27 cellular contexts compared by ENCODE assay signal in the genomic region with DNA sequence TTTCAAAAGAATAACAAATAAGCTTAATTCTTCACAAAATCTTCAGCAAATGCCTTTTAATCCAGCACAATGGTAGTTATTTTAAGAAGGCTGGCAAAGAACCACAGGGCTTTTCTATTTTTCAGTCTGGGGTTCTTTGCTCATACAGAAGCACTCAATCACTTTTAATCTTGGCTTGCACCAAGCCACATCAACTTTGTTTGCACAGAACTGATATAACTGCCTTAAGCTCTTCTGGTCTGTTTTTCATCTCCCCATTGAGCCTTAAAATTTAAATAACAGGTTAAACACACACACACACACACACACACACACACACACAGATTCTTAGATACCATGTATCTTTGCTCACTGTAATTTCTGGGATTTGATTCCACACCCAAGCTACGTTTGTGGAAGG.
"Had no signal": no experiment of that assay in that cellular context is flagged by ENCODE, and none has a peak within 500 bp of the region (broad histone marks: within the 10 kb centered on the region; RNA-seq: fewer than 3 reads in every experiment).

No MANE protein-coding gene starts in this region.

- H3K9me3 Mint-ChIP-seq: activated naive CD4-positive, alpha-beta T cell treated with anti-CD3 and anti-CD28 coated beads for 36 hours; activated naive CD4-positive, alpha-beta T cell treated with anti-CD3 and anti-CD28 coated beads, Interleukin-2, amount 50 U/mL, for 24 hours; activated naive CD8-positive, alpha-beta T cell treated with anti-CD3 and anti-CD28 coated beads for 36 hours; activated naive CD8-positive, alpha-beta T cell treated with anti-CD3 and anti-CD28 coated beads, Interleukin-2, amount 50 U/mL, for 24 hours; activated T-cell treated with anti-CD3 and anti-CD28 coated beads, Interleukin-2, amount 50 U/mL, for 24 hours; activated T-helper 17 cell treated with anti-CD3 and anti-CD28 coated beads, Interleukin-2, amount 50 U/mL, for 72 hours had no signal

- H3K4me1 ChIP-seq: adrenal gland, ascending aorta, body of pancreas had no signal

- H3K27ac Mint-ChIP-seq: activated CD4-positive, alpha-beta memory T cell treated with anti-CD3 and anti-CD28 coated beads, Interleukin-2, amount 10 ng/mL, durations not matched to agents 7 days and 5 days; activated CD4-positive, alpha-beta T cell treated with anti-CD3 and anti-CD28 coated beads for 36 hours; activated CD4-positive, alpha-beta T cell treated with anti-CD3 and anti-CD28 coated beads, Interleukin-2, amount 10 ng/mL, durations not matched to agents 24 days and 14 days; activated naive CD4-positive, alpha-beta T cell treated with anti-CD3 and anti-CD28 coated beads for 36 hours; activated naive CD4-positive, alpha-beta T cell treated with anti-CD3 and anti-CD28 coated beads, Interleukin-2, amount 50 U/mL, for 24 hours; activated naive CD8-positive, alpha-beta T cell treated with anti-CD3 and anti-CD28 coated beads for 36 hours; activated naive CD8-positive, alpha-beta T cell treated with anti-CD3 and anti-CD28 coated beads, Interleukin-2, amount 50 U/mL, for 24 hours; activated T-cell treated with anti-CD3 and anti-CD28 coated beads, Interleukin-2, amount 50 U/mL, for 24 hours; activated T-helper 17 cell treated with anti-CD3 and anti-CD28 coated beads, Interleukin-2, amount 50 U/mL, for 72 hours had no signal

- H3K27me3 Mint-ChIP-seq: activated CD4-positive, alpha-beta memory T cell treated with anti-CD3 and anti-CD28 coated beads, Interleukin-2, amount 10 ng/mL, durations not matched to agents 7 days and 5 days; activated naive CD4-positive, alpha-beta T cell treated with anti-CD3 and anti-CD28 coated beads, Interleukin-2, amount 50 U/mL, for 24 hours; activated naive CD8-positive, alpha-beta T cell treated with anti-CD3 and anti-CD28 coated beads for 36 hours; activated T-helper 17 cell treated with anti-CD3 and anti-CD28 coated beads, Interleukin-2, amount 50 U/mL, for 72 hours had no signal

- ATAC-seq: activated CD4-positive, alpha-beta T cell treated with anti-CD3 and anti-CD28 coated beads for 36 hours; activated naive CD8-positive, alpha-beta T cell treated with anti-CD3 and anti-CD28 coated beads, Interleukin-2, amount 50 U/mL, for 24 hours; activated T-helper 17 cell treated with anti-CD3 and anti-CD28 coated beads, Interleukin-2, amount 50 U/mL, for 72 hours; body of pancreas had no signal

- H3K4me3 ChIP-seq: adrenal gland, ascending aorta, body of pancreas, esophagus squamous epithelium had no signal

- H3K4me3 Mint-ChIP-seq: activated CD4-positive, alpha-beta memory T cell treated with anti-CD3 and anti-CD28 coated beads, Interleukin-2, amount 10 ng/mL, durations not matched to agents 7 days and 5 days; activated CD4-positive, alpha-beta T cell treated with anti-CD3 and anti-CD28 coated beads for 36 hours; activated CD4-positive, alpha-beta T cell treated with anti-CD3 and anti-CD28 coated beads, Interleukin-2, amount 10 ng/mL, durations not matched to agents 24 days and 14 days; activated naive CD4-positive, alpha-beta T cell treated with anti-CD3 and anti-CD28 coated beads for 36 hours; activated naive CD4-positive, alpha-beta T cell treated with anti-CD3 and anti-CD28 coated beads, Interleukin-2, amount 50 U/mL, for 24 hours; activated naive CD8-positive, alpha-beta T cell treated with anti-CD3 and anti-CD28 coated beads for 36 hours; activated naive CD8-positive, alpha-beta T cell treated with anti-CD3 and anti-CD28 coated beads, Interleukin-2, amount 50 U/mL, for 24 hours; activated T-cell treated with anti-CD3 and anti-CD28 coated beads, Interleukin-2, amount 50 U/mL, for 24 hours; activated T-helper 17 cell treated with anti-CD3 and anti-CD28 coated beads, Interleukin-2, amount 50 U/mL, for 72 hours had no signal

- H3K4me1 Mint-ChIP-seq: activated naive CD8-positive, alpha-beta T cell treated with anti-CD3 and anti-CD28 coated beads for 36 hours had no signal

- H3K27ac ChIP-seq: adrenal gland, ascending aorta, body of pancreas, esophagus squamous epithelium had no signal

- H3K36me3 ChIP-seq: adrenal gland, ascending aorta, esophagus squamous epithelium had no signal

- H3K27me3 ChIP-seq: adrenal gland, ascending aorta, body of pancreas had no signal

- H3K36me3 Mint-ChIP-seq: activated naive CD4-positive, alpha-beta T cell treated with anti-CD3 and anti-CD28 coated beads, Interleukin-2, amount 50 U/mL, for 24 hours; activated naive CD8-positive, alpha-beta T cell treated with anti-CD3 and anti-CD28 coated beads for 36 hours had no signal

- DNase-seq: activated CD4-positive, alpha-beta memory T cell treated with anti-CD3 and anti-CD28 coated beads, Interleukin-2, amount 10 ng/mL, durations not matched to agents 7 days and 5 days; activated CD4-positive, alpha-beta T cell treated with anti-CD3 and anti-CD28 coated beads for 36 hours; activated CD4-positive, alpha-beta T cell treated with anti-CD3 and anti-CD28 coated beads, Interleukin-2, amount 10 ng/mL, durations not matched to agents 24 days and 14 days; activated CD4-positive, CD25-positive, alpha-beta regulatory T cell; activated CD4-positive, CD25-positive, alpha-beta regulatory T cell treated with anti-CD3 and anti-CD28 coated beads, Interleukin-2, amount 50 U/mL, for 72 hours; activated CD8-positive, alpha-beta memory T cell treated with anti-CD3 and anti-CD28 coated beads, Interleukin-2, amount 50 U/mL, for 48 hours; activated effector memory CD4-positive, alpha-beta T cell treated with anti-CD3 and anti-CD28 coated beads, Interleukin-2, amount 50 U/mL, for 16 hours; activated naive CD4-positive, alpha-beta T cell treated with anti-CD3 and anti-CD28 coated beads for 36 hours; activated naive CD8-positive, alpha-beta T cell treated with anti-CD3 and anti-CD28 coated beads for 36 hours; activated naive CD8-positive, alpha-beta T cell treated with anti-CD3 and anti-CD28 coated beads, Interleukin-2, amount 50 U/mL, for 24 hours; activated T-cell treated with anti-CD3 and anti-CD28 coated beads for 4 hours; activated T-cell treated with anti-CD3 and anti-CD28 coated beads, Interleukin-2, amount 50 U/mL, for 24 hours; adrenal gland; body of pancreas; caudate nucleus; cortex of kidney; dermis blood vessel endothelial cell; effector memory CD4-positive, alpha-beta T cell; erythroblast; esophagus squamous epithelium; foreskin fibroblast; head of caudate nucleus; hippocampal formation; T-helper 1 cell had no signal

- H3K9me3 ChIP-seq: adrenal gland, ascending aorta, body of pancreas, esophagus squamous epithelium had no signal
